Comparison of ENCODE assay signal across 8 cellular contexts in genomic region chr9:17063535-17064135, GRCh38.
A peak's percentile ranks its signal among the peaks of the same experiment; 100 is the strongest.
DNase-seq lines count a peak whose midpoint lies in the region; ATAC-seq and TF ChIP-seq lines count a peak whose summit lies in the region.

No MANE protein-coding gene starts in this region.

- H3K27ac ChIP-seq in adrenal gland (no peak overlapping the region), thoracic aorta (no peak overlapping the region)

- peak; percentile 40 for TF ChIP-seq CTCF in GM13976 (IDR thresholded peaks at IDR 0.05; ENCODE audit: borderline replicate concordance, control extremely low read depth, extremely low read depth, insufficient read depth, missing control alignments)
- peak; percentile 37 to 70 (median 60) for TF ChIP-seq CTCF in adrenal gland (IDR thresholded peaks at IDR 0.05)
- peak; percentile 58 for TF ChIP-seq CTCF in thoracic aorta (IDR thresholded peaks at IDR 0.05)

- intact Hi-C loops in adrenal gland (cut with DNase I) = no loop called here

- in situ Hi-C loops in ACHN (cut with HindIII; ENCODE audit: low pct_ligation_motif_present, low pct_unique_long_range_greater_than_20kb, low sequenced_read_pairs) = no loop called here
- in situ Hi-C loops in GM13976 (cut with MboI; ENCODE audit: low sequenced_read_pairs, unreplicated experiment) = loop anchor here (25.0 kb wide), 1 partner anchor 399 kb away; no protein-coding TSS in a partner anchor

- ATAC-seq in HG03025 (IDR thresholded peaks at IDR 0.05; ENCODE audit: low FRiP score, unreplicated experiment) = peak; percentile 75
- ATAC-seq in thoracic aorta (ENCODE audit: insufficient number of reproducible peaks, low FRiP score, low read depth) = no peak

- no peak for TF ChIP-seq POLR2A in adrenal gland (IDR thresholded peaks at IDR 0.05)

- 2 to 7% (median 5%) methylated on average over 2 of the region's 2 CpGs for WGBS in adrenal gland, 4 donors

- H3K36me3 ChIP-seq in adrenal gland (replicated peaks in 1 of 2) (no peaks in the 10 kb centered on the region), thoracic aorta (no peaks in the 10 kb centered on the region)

- H3K9me3 ChIP-seq in adrenal gland (replicated peaks in 1 of 3) (no peaks in the 10 kb centered on the region), thoracic aorta (no peaks in the 10 kb centered on the region)

- DNase-seq in ACHN (peak; percentile 64), GM13976 (ENCODE audit: low spot score) (no peak), NCI-H2107 (lab: John Stamatoyannopoulos, UW) (peak; percentile 52), adrenal gland (peak in 6 of 7 donors; percentile 16 to 57 (median 28)), iPS-NIHi11 (ENCODE audit: low spot score) (peak; percentile 55), thoracic aorta (ENCODE audit: low spot score) (no peak)
- no peak for DNase-seq in activated CD4-positive, CD25-positive, alpha-beta regulatory T cell treated with anti-CD3 and anti-CD28 coated beads, Interleukin-2, amount 50 U/mL, for 72 hours

- H3K27me3 ChIP-seq in adrenal gland (no peaks in the 10 kb centered on the region), thoracic aorta (replicated peaks; ENCODE audit: insufficient read depth) (no peaks in the 10 kb centered on the region)

- H3K4me3 ChIP-seq in adrenal gland = no peak overlapping the region
- H3K4me3 ChIP-seq in thoracic aorta = no peak overlapping the region

- H3K4me1 ChIP-seq in adrenal gland (replicated peaks in 1 of 2) (no peaks in the 10 kb centered on the region), thoracic aorta (ENCODE audit: control insufficient read depth in 1 of 2, low read depth in 2 of 2) (no peaks in the 10 kb centered on the region)

Comparison
In these comparisons a context has a peak if more than half of its experiments do, and no peak if none do; other contexts are left out.
1. DNase-seq: peak in ACHN (single experiment), NCI-H2107 (single experiment), adrenal gland (6 of 7) and iPS-NIHi11 (single experiment); none in GM13976 (single experiment), thoracic aorta (single experiment) and activated CD4-positive, CD25-positive, alpha-beta regulatory T cell treated with anti-CD3 and anti-CD28 coated beads, Interleukin-2, amount 50 U/mL, for 72 hours (single experiment).
2. Peak in every context shown above with its lines, with median percentiles within 50 percentile points of each other: CTCF ChIP-seq.